1 cellular context compared by ENCODE assay signal in the genomic region with DNA sequence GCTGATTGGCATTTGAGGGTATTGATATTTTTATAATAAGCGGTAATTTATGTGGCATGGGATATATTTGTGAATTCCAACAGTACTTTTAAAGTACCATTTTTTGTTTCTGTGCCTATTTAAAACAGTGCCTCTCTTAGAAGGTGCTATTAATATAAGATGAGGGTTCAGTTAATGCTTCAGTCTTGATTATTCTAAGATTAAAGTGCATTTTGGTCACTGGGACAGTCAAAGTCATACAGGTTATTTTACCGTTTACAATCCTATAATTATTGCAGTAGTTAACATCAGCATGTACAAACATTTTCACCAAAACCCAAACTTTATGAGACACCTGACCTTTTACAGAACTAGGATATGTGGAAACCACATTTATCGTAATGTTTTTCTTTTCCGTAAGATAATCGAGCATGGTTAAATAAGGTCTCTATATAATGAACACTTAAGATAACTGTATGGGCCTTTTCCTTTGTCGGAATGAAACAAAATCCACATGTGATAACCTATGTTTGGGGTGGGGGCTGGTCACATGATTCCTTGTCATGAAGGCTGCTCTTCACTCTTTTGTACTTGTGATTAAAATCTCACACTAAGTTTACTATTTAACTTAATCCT.
TF ChIP-seq lines count a peak whose summit lies in the region.

No MANE protein-coding gene starts in this region.

TF ChIP-seq in K562, 482 proteins besides CTCF, POLR2A, EP300 and RAD21:
- TF ChIP-seq, protein P1, sequence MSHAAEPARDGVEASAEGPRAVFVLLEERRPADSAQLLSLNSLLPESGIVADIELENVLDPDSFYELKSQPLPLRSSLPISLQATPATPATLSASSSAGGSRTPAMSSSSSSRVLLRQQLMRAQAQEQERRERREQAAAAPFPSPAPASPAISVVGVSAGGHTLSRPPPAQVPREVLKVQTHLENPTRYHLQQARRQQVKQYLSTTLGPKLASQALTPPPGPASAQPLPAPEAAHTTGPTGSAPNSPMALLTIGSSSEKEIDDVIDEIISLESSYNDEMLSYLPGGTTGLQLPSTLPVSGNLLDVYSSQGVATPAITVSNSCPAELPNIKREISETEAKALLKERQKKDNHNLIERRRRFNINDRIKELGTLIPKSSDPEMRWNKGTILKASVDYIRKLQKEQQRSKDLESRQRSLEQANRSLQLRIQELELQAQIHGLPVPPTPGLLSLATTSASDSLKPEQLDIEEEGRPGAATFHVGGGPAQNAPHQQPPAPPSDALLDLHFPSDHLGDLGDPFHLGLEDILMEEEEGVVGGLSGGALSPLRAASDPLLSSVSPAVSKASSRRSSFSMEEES (CRISPR knock-in tag; IDR thresholded peaks at IDR 0.05) = peak; percentile 47
- no peak for TF ChIP-seq ZKSCAN8 (CRISPR knock-in tag; IDR thresholded peaks at IDR 0.05)
